In the genomic region with DNA sequence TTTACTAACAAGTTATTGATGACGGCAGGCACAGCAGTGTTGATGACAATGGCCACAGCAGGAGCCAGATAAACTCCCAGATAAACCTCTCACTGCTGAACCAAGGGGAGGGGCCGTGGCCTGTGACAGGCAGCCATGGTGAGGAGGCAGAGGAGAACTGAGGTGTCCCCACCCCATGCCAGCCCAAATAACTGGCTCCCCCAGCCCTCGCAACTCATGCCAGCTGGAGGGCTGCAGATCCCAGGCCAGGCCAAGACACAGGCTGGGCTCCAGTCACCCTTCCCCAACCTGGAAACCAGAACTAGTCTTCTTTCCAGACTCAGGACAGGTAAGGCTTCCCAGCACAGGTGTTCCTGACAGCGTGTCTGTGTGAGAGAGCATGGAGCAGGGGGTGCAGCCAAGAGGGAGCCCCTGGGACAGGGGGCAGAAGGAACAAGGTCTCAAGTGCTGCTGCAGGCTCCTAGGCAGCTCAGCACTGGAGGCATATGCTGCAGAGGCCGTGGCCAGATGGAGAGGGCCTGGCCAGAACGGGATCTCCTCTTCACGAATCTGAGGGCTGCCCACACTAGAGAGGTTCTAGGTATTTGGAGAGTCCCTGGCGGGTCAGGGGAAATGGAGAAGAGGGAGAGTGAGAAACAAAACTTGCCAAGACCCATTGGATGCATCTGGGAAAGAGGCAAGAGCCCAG, we compare ENCODE assay signal across 1 cellular context.
TF ChIP-seq lines count a peak whose summit lies in the region.

No MANE protein-coding gene starts in this region.

TF ChIP-seq in K562, 482 proteins besides CTCF, POLR2A, EP300 and RAD21:
- TF ChIP-seq, protein P1, sequence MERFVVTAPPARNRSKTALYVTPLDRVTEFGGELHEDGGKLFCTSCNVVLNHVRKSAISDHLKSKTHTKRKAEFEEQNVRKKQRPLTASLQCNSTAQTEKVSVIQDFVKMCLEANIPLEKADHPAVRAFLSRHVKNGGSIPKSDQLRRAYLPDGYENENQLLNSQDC (CRISPR knock-in tag; IDR thresholded peaks at IDR 0.05) = no peak
- TF ChIP-seq RFX1 (IDR thresholded peaks at IDR 0.05) (no peak), ZNF766 (CRISPR knock-in tag; conservative IDR thresholded peaks at IDR 0.05) (peak; percentile 83), ZBTB33 (CRISPR knock-in tag; IDR thresholded peaks at IDR 0.05) (no peak)
- TF ChIP-seq, protein P2, sequence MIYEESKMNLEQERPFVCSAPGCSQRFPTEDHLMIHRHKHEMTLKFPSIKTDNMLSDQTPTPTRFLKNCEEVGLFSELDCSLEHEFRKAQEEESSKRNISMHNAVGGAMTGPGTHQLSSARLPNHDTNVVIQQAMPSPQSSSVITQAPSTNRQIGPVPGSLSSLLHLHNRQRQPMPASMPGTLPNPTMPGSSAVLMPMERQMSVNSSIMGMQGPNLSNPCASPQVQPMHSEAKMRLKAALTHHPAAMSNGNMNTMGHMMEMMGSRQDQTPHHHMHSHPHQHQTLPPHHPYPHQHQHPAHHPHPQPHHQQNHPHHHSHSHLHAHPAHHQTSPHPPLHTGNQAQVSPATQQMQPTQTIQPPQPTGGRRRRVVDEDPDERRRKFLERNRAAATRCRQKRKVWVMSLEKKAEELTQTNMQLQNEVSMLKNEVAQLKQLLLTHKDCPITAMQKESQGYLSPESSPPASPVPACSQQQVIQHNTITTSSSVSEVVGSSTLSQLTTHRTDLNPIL (CRISPR knock-in tag; IDR thresholded peaks at IDR 0.05) = no peak
